Comparison of ENCODE assay signal across 20 cellular contexts in genomic region chr2:240121675-240122074, GRCh38. TPM values are rescaled to one million over a fixed set of nuclear protein-coding genes. Genes with fewer than 3 reads are reported as not detected.
DNase-seq lines count a peak whose midpoint lies in the region; ATAC-seq and TF ChIP-seq lines count a peak whose summit lies in the region.
"Had no signal": no experiment of that assay in that cellular context is flagged by ENCODE, and none has a peak within 500 bp of the region (broad histone marks: within the 10 kb centered on the region; RNA-seq: fewer than 3 reads in every experiment).

No MANE protein-coding gene starts in this region.

- no peak overlapping the region for H2AFZ ChIP-seq in neuronal stem cell (ENCODE audit: low read length)
- H2AFZ ChIP-seq: PC-9 had no signal

- H3K27me3 ChIP-seq in H7 (ENCODE audit: control insufficient read depth, insufficient read depth, low read length) (no peaks in the 10 kb centered on the region), neuronal stem cell (ENCODE audit: control insufficient read depth in 3 of 3, insufficient read depth in 3 of 3, low read depth in 1 of 3, low read length in 3 of 3) (no peaks in the 10 kb centered on the region)
- H3K27me3 ChIP-seq: BLaER1 treated with 17β-estradiol and CSF1 and Interleukin-3, amounts not matched to agents 10 nM and 100 nM had no signal

- no peaks in the 10 kb centered on the region; the same call in 1 of the 2 replicates for H3K36me3 ChIP-seq in H7 (replicated peaks; ENCODE audit: control insufficient read depth, insufficient read depth, low read length)
- peaks cover 5 to 8% of the 10 kb centered on the region in 2 donors for H3K36me3 ChIP-seq in neuronal stem cell (replicated peaks in 1 of 2; ENCODE audit: control insufficient read depth in 2 of 2, insufficient read depth in 2 of 2, low read length in 2 of 2)

- peak overlapping the region; percentile 57 for H3K9ac ChIP-seq in neuronal stem cell (ENCODE audit: low read depth, low read length, poor library complexity)
- H3K9ac ChIP-seq: BLaER1 treated with 17β-estradiol and CSF1 and Interleukin-3, amounts not matched to agents 10 nM and 100 nM had no signal

- no CpG with 5 or more reads among the region's 11 CpGs for WGBS in neuronal stem cell (ENCODE audit: extremely low coverage in 2 of 2, insufficient read length in 2 of 2, insufficient replicate concordance in 1 of 2), 2 donors

- no peak overlapping the region for H2BK15ac ChIP-seq in neuronal stem cell (ENCODE audit: low read length)

- H2AK5ac ChIP-seq in neuronal stem cell (ENCODE audit: low read depth, low read length): peak overlapping the region; percentile 81

- H3K4me2 ChIP-seq in neuronal stem cell (ENCODE audit: insufficient read depth, low read length, poor library complexity, severe bottlenecking): no peak overlapping the region
- H3K4me2 ChIP-seq: A549; BLaER1 treated with 17β-estradiol and CSF1 and Interleukin-3, amounts not matched to agents 10 nM and 100 nM; PC-9 had no signal

- H2BK120ac ChIP-seq in neuronal stem cell (ENCODE audit: low read depth, low read length): no peak overlapping the region

- ATAC-seq in SK-N-SH treated with all-trans-retinoic acid at 6 μM for 48 hours: 0 out of 3 replicates have a peak, but pooled peaks have one; percentile 33
- ATAC-seq in GM19455 (IDR thresholded peaks at IDR 0.05; ENCODE audit: unreplicated experiment): no peak

- H3K4ac ChIP-seq in neuronal stem cell (ENCODE audit: low read length): no peak overlapping the region

- H3K9me3 ChIP-seq in neuronal stem cell (replicated peaks in 1 of 2; ENCODE audit: control insufficient read depth in 2 of 2, insufficient read depth in 1 of 2, low read depth in 1 of 2, low read length in 2 of 2): no peaks in the 10 kb centered on the region

- DNase-seq in activated CD8-positive, alpha-beta memory T cell treated with anti-CD3 and anti-CD28 coated beads for 24 hours: peak; percentile 32
- DNase-seq in activated CD8-positive, alpha-beta memory T cell treated with anti-CD3 and anti-CD28 coated beads, Interleukin-2, amount 50 U/mL, for 4 hours: no peak
- DNase-seq in H7: peak; percentile 20
- no peak for DNase-seq in neuronal stem cell (ENCODE audit: low spot score)
- no peak for DNase-seq in hippocampal formation (lab: John Stamatoyannopoulos, UW)
- no peak for DNase-seq in medulla oblongata (ENCODE audit: extremely low spot score)
- DNase-seq: CD8-positive, alpha-beta memory T cell; DND-41; HFFc6; MV-4-11; NCI-H1417 treated with DMSO at 0.1 percent for 48 hours; NCI-H2029 treated with DMSO at 0.1 percent for 48 hours; NCI-H748 treated with DMSO at 0.1 percent for 48 hours; PC-9 had no signal

- H3K4me3 ChIP-seq in H7 (ENCODE audit: insufficient read depth, low read depth, low read length) (no peak overlapping the region), neuronal stem cell (ENCODE audit: low read length in 2 of 2) (no peak overlapping the region)
- H3K4me3 ChIP-seq: A549; BLaER1 treated with 17β-estradiol and CSF1 and Interleukin-3, amounts not matched to agents 10 nM and 100 nM; PC-9 had no signal

- no peaks in the 10 kb centered on the region for H3K4me1 ChIP-seq in neuronal stem cell (ENCODE audit: control insufficient read depth in 2 of 2, insufficient read depth in 1 of 2, low read depth in 1 of 2, low read length in 2 of 2)
- H3K4me1 ChIP-seq: A549; BLaER1 treated with 17β-estradiol and CSF1 and Interleukin-3, amounts not matched to agents 10 nM and 100 nM had no signal

- no peak overlapping the region for H4K8ac ChIP-seq in neuronal stem cell (ENCODE audit: low read depth, low read length)

- H4K91ac ChIP-seq in neuronal stem cell (ENCODE audit: low read depth, low read length, poor library complexity): no peak overlapping the region

- H3K27ac ChIP-seq in neuronal stem cell (replicated peaks; ENCODE audit: low read length): no peak overlapping the region
- H3K27ac ChIP-seq: A549; BLaER1 treated with 17β-estradiol and CSF1 and Interleukin-3, amounts not matched to agents 10 nM and 100 nM; PC-9 had no signal

- no peak overlapping the region for H2BK12ac ChIP-seq in neuronal stem cell (ENCODE audit: low read length)

- H3K18ac ChIP-seq in neuronal stem cell (ENCODE audit: low read length): no peak overlapping the region

- H3K14ac ChIP-seq in neuronal stem cell (ENCODE audit: low read length): no peak overlapping the region

- H3K79me1 ChIP-seq in neuronal stem cell (ENCODE audit: low read depth, low read length): no peaks in the 10 kb centered on the region

- H2BK5ac ChIP-seq in neuronal stem cell (ENCODE audit: low read length): no peak overlapping the region

- H3K23ac ChIP-seq in neuronal stem cell (ENCODE audit: low read depth, low read length, poor library complexity): no peak overlapping the region

TF ChIP-seq in SK-N-SH treated with all-trans-retinoic acid at 6 μM for 48 hours, 23 proteins besides CTCF, POLR2A, EP300 and RAD21:
- TF ChIP-seq ISL1 (CRISPR knock-in tag; IDR thresholded peaks at IDR 0.05): no peak
- TF ChIP-seq ZNF70 (CRISPR knock-in tag; IDR thresholded peaks at IDR 0.05): no peak
- TF ChIP-seq, protein P1, sequence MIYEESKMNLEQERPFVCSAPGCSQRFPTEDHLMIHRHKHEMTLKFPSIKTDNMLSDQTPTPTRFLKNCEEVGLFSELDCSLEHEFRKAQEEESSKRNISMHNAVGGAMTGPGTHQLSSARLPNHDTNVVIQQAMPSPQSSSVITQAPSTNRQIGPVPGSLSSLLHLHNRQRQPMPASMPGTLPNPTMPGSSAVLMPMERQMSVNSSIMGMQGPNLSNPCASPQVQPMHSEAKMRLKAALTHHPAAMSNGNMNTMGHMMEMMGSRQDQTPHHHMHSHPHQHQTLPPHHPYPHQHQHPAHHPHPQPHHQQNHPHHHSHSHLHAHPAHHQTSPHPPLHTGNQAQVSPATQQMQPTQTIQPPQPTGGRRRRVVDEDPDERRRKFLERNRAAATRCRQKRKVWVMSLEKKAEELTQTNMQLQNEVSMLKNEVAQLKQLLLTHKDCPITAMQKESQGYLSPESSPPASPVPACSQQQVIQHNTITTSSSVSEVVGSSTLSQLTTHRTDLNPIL (CRISPR knock-in tag; IDR thresholded peaks at IDR 0.05; ENCODE audit: low read depth): no peak
- no peak for TF ChIP-seq GLIS3 (CRISPR knock-in tag; IDR thresholded peaks at IDR 0.05)
- no peak for TF ChIP-seq SNAI2 (CRISPR knock-in tag; IDR thresholded peaks at IDR 0.05)
- TF ChIP-seq TOX (CRISPR knock-in tag; IDR thresholded peaks at IDR 0.05; ENCODE audit: borderline replicate concordance): no peak
- no peak for TF ChIP-seq TSHZ2 (CRISPR knock-in tag; IDR thresholded peaks at IDR 0.05)
- TF ChIP-seq PPARA (CRISPR knock-in tag; IDR thresholded peaks at IDR 0.05; ENCODE audit: borderline replicate concordance): no peak
- TF ChIP-seq OSR1 (CRISPR knock-in tag; IDR thresholded peaks at IDR 0.05): no peak
- TF ChIP-seq, protein P2, sequence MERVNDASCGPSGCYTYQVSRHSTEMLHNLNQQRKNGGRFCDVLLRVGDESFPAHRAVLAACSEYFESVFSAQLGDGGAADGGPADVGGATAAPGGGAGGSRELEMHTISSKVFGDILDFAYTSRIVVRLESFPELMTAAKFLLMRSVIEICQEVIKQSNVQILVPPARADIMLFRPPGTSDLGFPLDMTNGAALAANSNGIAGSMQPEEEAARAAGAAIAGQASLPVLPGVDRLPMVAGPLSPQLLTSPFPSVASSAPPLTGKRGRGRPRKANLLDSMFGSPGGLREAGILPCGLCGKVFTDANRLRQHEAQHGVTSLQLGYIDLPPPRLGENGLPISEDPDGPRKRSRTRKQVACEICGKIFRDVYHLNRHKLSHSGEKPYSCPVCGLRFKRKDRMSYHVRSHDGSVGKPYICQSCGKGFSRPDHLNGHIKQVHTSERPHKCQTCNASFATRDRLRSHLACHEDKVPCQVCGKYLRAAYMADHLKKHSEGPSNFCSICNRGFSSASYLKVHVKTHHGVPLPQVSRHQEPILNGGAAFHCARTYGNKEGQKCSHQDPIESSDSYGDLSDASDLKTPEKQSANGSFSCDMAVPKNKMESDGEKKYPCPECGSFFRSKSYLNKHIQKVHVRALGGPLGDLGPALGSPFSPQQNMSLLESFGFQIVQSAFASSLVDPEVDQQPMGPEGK (CRISPR knock-in tag; IDR thresholded peaks at IDR 0.05; ENCODE audit: borderline replicate concordance): no peak
- no peak for TF ChIP-seq ZNF565 (CRISPR knock-in tag; conservative IDR thresholded peaks at IDR 0.05; ENCODE audit: low read depth)
- TF ChIP-seq RARB (CRISPR knock-in tag; IDR thresholded peaks at IDR 0.05): no peak
- TF ChIP-seq BACH2 (CRISPR knock-in tag; IDR thresholded peaks at IDR 0.05; ENCODE audit: borderline replicate concordance): no peak
- no peak for TF ChIP-seq ARNTL (CRISPR knock-in tag; IDR thresholded peaks at IDR 0.05; ENCODE audit: borderline replicate concordance, low read depth)
- TF ChIP-seq ZFP30 (CRISPR knock-in tag; IDR thresholded peaks at IDR 0.05): no peak
- TF ChIP-seq ESRRG (CRISPR knock-in tag; IDR thresholded peaks at IDR 0.05): no peak
- TF ChIP-seq ZNF8 (CRISPR knock-in tag; IDR thresholded peaks at IDR 0.05): no peak

RNA-seq across cellular contexts. Expression of gene COPS9, which starts 14.4 kb away (rescaled TPM):
- 187 and 204 TPM in 2 replicates for total RNA-seq in H7 (2014; rRNA removed; shearing (Covaris generic))
- polyA plus RNA-seq in neuronal stem cell (2013, experiment 1 of 2): 234 TPM
- 225 TPM for polyA plus RNA-seq in neuronal stem cell (2013, experiment 2 of 2)

RNA-seq across cellular contexts. Expression of gene OTOS, which starts 18.8 kb away (rescaled TPM):
- total RNA-seq in H7 (2014; rRNA removed; shearing (Covaris generic)): not detected in 2 replicates
- 0.08 TPM for polyA plus RNA-seq in neuronal stem cell (2013, experiment 1 of 2)
- not detected for polyA plus RNA-seq in neuronal stem cell (2013, experiment 2 of 2)
- total RNA-seq: CD8-positive, alpha-beta memory T cell; H1; NCI-H460; PC-9 had no signal
- polyA plus RNA-seq: A549; CD8-positive, alpha-beta memory T cell had no signal

Comparison
In these comparisons a context has a peak if more than half of its experiments do, and no peak if none do; other contexts are left out.
1. DNase-seq: peak in activated CD8-positive, alpha-beta memory T cell treated with anti-CD3 and anti-CD28 coated beads for 24 hours (single experiment) and H7 (single experiment); none in activated CD8-positive, alpha-beta memory T cell treated with anti-CD3 and anti-CD28 coated beads, Interleukin-2, amount 50 U/mL, for 4 hours (single experiment), neuronal stem cell (single experiment), hippocampal formation (0 of 2) and medulla oblongata (single experiment).